In the genomic region with DNA sequence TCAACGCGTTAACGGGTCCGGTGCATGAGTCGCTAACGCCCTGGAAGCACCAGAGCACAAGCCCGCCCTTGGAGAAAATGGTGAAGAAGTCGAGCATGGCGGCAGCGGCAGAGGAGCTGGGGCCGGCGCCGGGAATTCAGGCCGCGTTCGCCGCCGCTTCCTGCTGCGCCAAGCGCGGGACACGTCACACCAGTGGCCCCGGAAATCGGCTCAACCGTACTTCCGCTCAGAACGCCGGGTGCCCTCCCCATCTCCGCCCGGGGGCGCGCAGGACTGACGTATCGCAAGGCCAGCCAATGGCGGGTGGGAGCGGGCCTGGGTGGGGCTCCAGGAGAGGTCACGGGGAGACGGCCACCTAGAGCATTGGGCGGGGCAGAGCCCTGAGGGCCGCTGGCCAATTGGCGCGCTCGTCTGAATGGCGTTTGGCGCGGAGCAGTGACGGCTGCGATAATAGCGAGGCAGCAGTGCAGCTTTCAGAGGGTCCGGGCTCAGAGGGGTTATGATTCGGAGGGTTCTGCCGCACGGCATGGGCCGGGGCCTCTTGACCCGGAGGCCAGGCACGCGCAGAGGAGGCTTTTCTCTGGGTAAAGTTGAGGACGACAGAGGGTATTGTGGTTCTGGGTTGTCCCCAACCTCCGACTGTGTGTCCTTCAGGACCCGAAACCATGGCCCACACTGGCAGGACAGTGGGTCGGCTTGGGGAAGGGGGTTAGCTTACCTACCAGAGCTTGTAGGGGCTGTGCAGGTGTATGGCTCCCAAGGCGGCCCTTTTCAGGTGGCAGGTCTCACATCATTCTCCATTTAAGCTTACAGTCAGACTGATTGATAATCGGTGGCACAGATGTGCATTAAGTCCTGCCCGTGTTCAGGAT, we compare ENCODE assay signal across 1 cellular context.
TF ChIP-seq lines count a peak whose summit lies in the region.

A gene (plus strand): TSS at position 447 of the 872 bp plus-strand sequence. CDS start 53 bp downstream, at position 500.
A gene with protein sequence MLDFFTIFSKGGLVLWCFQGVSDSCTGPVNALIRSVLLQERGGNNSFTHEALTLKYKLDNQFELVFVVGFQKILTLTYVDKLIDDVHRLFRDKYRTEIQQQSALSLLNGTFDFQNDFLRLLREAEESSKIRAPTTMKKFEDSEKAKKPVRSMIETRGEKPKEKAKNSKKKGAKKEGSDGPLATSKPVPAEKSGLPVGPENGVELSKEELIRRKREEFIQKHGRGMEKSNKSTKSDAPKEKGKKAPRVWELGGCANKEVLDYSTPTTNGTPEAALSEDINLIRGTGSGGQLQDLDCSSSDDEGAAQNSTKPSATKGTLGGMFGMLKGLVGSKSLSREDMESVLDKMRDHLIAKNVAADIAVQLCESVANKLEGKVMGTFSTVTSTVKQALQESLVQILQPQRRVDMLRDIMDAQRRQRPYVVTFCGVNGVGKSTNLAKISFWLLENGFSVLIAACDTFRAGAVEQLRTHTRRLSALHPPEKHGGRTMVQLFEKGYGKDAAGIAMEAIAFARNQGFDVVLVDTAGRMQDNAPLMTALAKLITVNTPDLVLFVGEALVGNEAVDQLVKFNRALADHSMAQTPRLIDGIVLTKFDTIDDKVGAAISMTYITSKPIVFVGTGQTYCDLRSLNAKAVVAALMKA (minus strand): TSS at position 188 of the 872 bp plus-strand sequence. CDS start 91 bp downstream, at position 97.

TF ChIP-seq in HepG2, 621 proteins besides CTCF, POLR2A, EP300 and RAD21 (continued from another document and continues in another):
- TF ChIP-seq, protein P1, sequence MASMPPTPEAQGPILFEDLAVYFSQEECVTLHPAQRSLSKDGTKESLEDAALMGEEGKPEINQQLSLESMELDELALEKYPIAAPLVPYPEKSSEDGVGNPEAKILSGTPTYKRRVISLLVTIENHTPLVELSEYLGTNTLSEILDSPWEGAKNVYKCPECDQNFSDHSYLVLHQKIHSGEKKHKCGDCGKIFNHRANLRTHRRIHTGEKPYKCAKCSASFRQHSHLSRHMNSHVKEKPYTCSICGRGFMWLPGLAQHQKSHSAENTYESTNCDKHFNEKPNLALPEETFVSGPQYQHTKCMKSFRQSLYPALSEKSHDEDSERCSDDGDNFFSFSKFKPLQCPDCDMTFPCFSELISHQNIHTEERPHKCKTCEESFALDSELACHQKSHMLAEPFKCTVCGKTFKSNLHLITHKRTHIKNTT (CRISPR knock-in tag; IDR thresholded peaks at IDR 0.05), result no peak
- TF ChIP-seq HNRNPK (IDR thresholded peaks at IDR 0.05; ENCODE audit: low read depth, low read length, poor library complexity, severe bottlenecking) (no peak), KDM2A (CRISPR knock-in tag; IDR thresholded peaks at IDR 0.05; ENCODE audit: borderline replicate concordance, low read depth) (peak; percentile 99), U2AF2 (IDR thresholded peaks at IDR 0.05; ENCODE audit: low read depth, low read length) (no peak), ZNF564 (CRISPR knock-in tag; IDR thresholded peaks at IDR 0.05) (no peak), FOXA3 (CRISPR knock-in tag; IDR thresholded peaks at IDR 0.05) (peak; percentile 36), PTBP1 (IDR thresholded peaks at IDR 0.05; ENCODE audit: low read depth, low read length, poor library complexity, severe bottlenecking) (no peak), SP2 (CRISPR knock-in tag; IDR thresholded peaks at IDR 0.05) (peak; percentile 85), PITX1 (CRISPR knock-in tag; IDR thresholded peaks at IDR 0.05) (no peak), ZNF101 (CRISPR knock-in tag; IDR thresholded peaks at IDR 0.05; ENCODE audit: borderline replicate concordance, low read depth) (peak; percentile 27; the same call in 1 of the 2 replicates), CEBPB (IDR thresholded peaks at IDR 0.05; ENCODE audit: borderline replicate concordance, low read depth, low read length) (no peak), NKX3-1 (CRISPR knock-in tag; IDR thresholded peaks at IDR 0.05) (peak; percentile 60; the same call in 1 of the 2 replicates), NFATC3 (CRISPR knock-in tag; IDR thresholded peaks at IDR 0.05) (0 out of 2 replicates have a peak, but pooled peaks have one; percentile 39), ZNF598 (CRISPR knock-in tag; IDR thresholded peaks at IDR 0.05; ENCODE audit: borderline replicate concordance) (peak; percentile 63; the same call in 1 of the 2 replicates), EZH2 (conservative IDR thresholded peaks at IDR 0.05; ENCODE audit: low read depth, low read length) (no peak), ZNF160 (CRISPR knock-in tag; IDR thresholded peaks at IDR 0.05) (no peak), ELF3 (CRISPR knock-in tag; IDR thresholded peaks at IDR 0.05) (peak; percentile 80), TEAD3 (CRISPR knock-in tag; optimal IDR thresholded peaks at IDR 0.05; ENCODE audit: borderline replicate concordance) (peak; percentile 20), SUZ12 (IDR thresholded peaks at IDR 0.05; ENCODE audit: low read depth, low read length) (no peak), ZNF816 (CRISPR knock-in tag; IDR thresholded peaks at IDR 0.05; ENCODE audit: borderline replicate concordance) (peak; percentile 59; the same call in 1 of the 2 replicates)
- TF ChIP-seq, protein P2, sequence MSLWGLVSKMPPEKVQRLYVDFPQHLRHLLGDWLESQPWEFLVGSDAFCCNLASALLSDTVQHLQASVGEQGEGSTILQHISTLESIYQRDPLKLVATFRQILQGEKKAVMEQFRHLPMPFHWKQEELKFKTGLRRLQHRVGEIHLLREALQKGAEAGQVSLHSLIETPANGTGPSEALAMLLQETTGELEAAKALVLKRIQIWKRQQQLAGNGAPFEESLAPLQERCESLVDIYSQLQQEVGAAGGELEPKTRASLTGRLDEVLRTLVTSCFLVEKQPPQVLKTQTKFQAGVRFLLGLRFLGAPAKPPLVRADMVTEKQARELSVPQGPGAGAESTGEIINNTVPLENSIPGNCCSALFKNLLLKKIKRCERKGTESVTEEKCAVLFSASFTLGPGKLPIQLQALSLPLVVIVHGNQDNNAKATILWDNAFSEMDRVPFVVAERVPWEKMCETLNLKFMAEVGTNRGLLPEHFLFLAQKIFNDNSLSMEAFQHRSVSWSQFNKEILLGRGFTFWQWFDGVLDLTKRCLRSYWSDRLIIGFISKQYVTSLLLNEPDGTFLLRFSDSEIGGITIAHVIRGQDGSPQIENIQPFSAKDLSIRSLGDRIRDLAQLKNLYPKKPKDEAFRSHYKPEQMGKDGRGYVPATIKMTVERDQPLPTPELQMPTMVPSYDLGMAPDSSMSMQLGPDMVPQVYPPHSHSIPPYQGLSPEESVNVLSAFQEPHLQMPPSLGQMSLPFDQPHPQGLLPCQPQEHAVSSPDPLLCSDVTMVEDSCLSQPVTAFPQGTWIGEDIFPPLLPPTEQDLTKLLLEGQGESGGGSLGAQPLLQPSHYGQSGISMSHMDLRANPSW (CRISPR knock-in tag; IDR thresholded peaks at IDR 0.05; ENCODE audit: borderline replicate concordance), result no peak
- TF ChIP-seq, protein P3, sequence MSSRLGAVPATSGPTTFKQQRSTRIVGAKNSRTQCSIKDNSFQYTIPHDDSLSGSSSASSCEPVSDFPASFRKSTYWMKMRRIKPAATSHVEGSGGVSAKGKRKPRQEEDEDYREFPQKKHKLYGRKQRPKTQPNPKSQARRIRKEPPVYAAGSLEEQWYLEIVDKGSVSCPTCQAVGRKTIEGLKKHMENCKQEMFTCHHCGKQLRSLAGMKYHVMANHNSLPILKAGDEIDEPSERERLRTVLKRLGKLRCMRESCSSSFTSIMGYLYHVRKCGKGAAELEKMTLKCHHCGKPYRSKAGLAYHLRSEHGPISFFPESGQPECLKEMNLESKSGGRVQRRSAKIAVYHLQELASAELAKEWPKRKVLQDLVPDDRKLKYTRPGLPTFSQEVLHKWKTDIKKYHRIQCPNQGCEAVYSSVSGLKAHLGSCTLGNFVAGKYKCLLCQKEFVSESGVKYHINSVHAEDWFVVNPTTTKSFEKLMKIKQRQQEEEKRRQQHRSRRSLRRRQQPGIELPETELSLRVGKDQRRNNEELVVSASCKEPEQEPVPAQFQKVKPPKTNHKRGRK (CRISPR knock-in tag; IDR thresholded peaks at IDR 0.05), result no peak
- TF ChIP-seq, protein P4, sequence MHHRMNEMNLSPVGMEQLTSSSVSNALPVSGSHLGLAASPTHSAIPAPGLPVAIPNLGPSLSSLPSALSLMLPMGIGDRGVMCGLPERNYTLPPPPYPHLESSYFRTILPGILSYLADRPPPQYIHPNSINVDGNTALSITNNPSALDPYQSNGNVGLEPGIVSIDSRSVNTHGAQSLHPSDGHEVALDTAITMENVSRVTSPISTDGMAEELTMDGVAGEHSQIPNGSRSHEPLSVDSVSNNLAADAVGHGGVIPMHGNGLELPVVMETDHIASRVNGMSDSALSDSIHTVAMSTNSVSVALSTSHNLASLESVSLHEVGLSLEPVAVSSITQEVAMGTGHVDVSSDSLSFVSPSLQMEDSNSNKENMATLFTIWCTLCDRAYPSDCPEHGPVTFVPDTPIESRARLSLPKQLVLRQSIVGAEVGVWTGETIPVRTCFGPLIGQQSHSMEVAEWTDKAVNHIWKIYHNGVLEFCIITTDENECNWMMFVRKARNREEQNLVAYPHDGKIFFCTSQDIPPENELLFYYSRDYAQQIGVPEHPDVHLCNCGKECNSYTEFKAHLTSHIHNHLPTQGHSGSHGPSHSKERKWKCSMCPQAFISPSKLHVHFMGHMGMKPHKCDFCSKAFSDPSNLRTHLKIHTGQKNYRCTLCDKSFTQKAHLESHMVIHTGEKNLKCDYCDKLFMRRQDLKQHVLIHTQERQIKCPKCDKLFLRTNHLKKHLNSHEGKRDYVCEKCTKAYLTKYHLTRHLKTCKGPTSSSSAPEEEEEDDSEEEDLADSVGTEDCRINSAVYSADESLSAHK (CRISPR knock-in tag; IDR thresholded peaks at IDR 0.05; ENCODE audit: borderline replicate concordance), result no peak
- TF ChIP-seq, protein P5, sequence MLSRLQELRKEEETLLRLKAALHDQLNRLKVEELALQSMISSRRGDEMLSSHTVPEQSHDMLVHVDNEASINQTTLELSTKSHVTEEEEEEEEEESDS (CRISPR knock-in tag; IDR thresholded peaks at IDR 0.05; ENCODE audit: borderline replicate concordance), result no peak
- TF ChIP-seq, protein P6, sequence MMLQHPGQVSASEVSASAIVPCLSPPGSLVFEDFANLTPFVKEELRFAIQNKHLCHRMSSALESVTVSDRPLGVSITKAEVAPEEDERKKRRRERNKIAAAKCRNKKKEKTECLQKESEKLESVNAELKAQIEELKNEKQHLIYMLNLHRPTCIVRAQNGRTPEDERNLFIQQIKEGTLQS (CRISPR knock-in tag; IDR thresholded peaks at IDR 0.05), result peak; percentile 45; the same call in 1 of the 2 replicates
- TF ChIP-seq, protein P7, sequence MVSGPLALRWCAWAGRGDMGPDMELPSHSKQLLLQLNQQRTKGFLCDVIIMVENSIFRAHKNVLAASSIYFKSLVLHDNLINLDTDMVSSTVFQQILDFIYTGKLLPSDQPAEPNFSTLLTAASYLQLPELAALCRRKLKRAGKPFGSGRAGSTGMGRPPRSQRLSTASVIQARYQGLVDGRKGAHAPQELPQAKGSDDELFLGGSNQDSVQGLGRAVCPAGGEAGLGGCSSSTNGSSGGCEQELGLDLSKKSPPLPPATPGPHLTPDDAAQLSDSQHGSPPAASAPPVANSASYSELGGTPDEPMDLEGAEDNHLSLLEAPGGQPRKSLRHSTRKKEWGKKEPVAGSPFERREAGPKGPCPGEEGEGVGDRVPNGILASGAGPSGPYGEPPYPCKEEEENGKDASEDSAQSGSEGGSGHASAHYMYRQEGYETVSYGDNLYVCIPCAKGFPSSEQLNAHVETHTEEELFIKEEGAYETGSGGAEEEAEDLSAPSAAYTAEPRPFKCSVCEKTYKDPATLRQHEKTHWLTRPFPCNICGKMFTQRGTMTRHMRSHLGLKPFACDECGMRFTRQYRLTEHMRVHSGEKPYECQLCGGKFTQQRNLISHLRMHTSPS (CRISPR knock-in tag; IDR thresholded peaks at IDR 0.05; ENCODE audit: low read depth), result no peak
- TF ChIP-seq, protein P8, sequence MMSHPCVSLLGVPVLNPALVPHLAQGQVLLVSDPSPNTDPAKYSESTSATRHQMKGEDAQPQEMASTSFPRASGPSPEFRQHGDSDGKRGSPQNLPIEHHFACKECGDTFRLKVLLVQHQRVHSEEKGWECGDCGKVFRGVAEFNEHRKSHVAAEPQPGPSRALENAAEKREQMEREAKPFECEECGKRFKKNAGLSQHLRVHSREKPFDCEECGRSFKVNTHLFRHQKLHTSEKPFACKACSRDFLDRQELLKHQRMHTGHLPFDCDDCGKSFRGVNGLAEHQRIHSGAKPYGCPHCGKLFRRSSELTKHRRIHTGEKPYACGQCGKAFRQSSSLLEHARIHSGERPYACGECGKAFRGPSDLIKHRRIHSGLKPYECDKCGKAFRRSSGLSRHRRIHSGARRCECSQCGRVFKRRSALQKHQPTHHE (CRISPR knock-in tag; IDR thresholded peaks at IDR 0.05; ENCODE audit: borderline replicate concordance), result no peak
- TF ChIP-seq, protein P9, sequence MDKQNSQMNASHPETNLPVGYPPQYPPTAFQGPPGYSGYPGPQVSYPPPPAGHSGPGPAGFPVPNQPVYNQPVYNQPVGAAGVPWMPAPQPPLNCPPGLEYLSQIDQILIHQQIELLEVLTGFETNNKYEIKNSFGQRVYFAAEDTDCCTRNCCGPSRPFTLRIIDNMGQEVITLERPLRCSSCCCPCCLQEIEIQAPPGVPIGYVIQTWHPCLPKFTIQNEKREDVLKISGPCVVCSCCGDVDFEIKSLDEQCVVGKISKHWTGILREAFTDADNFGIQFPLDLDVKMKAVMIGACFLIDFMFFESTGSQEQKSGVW (CRISPR knock-in tag; IDR thresholded peaks at IDR 0.05; ENCODE audit: borderline replicate concordance), result no peak
- TF ChIP-seq, protein P10, sequence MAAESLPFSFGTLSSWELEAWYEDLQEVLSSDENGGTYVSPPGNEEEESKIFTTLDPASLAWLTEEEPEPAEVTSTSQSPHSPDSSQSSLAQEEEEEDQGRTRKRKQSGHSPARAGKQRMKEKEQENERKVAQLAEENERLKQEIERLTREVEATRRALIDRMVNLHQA (CRISPR knock-in tag; IDR thresholded peaks at IDR 0.05), result no peak
- TF ChIP-seq, protein P11, sequence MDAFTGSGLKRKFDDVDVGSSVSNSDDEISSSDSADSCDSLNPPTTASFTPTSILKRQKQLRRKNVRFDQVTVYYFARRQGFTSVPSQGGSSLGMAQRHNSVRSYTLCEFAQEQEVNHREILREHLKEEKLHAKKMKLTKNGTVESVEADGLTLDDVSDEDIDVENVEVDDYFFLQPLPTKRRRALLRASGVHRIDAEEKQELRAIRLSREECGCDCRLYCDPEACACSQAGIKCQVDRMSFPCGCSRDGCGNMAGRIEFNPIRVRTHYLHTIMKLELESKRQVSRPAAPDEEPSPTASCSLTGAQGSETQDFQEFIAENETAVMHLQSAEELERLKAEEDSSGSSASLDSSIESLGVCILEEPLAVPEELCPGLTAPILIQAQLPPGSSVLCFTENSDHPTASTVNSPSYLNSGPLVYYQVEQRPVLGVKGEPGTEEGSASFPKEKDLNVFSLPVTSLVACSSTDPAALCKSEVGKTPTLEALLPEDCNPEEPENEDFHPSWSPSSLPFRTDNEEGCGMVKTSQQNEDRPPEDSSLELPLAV (CRISPR knock-in tag; conservative IDR thresholded peaks at IDR 0.05; ENCODE audit: low read depth), result no peak
